Comparison of ENCODE assay signal across 18 cellular contexts in the genomic region with DNA sequence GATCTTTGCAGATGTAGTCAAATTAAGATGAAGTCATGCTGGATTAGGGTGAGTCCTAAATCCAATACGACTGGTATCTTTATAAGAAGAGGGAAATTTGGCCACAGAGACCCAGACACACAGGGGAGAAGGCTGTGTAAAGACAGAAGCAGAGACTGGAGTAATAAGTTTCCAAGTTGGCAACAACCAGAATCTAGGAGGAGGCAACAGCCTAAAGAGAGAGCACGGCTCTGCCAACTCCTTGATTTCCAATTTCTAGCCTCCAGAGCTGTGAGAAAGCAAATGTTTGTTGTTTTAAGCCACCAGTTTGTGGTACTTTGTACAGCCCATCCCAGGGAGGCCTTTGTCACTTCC.
DNase-seq lines count a peak whose midpoint lies in the region; ATAC-seq, FAIRE-seq and TF ChIP-seq lines count a peak whose summit lies in the region.
"Had no signal": no experiment of that assay in that cellular context is flagged by ENCODE, and none has a peak within 500 bp of the region (broad histone marks: within the 10 kb centered on the region; RNA-seq: fewer than 3 reads in every experiment).

No MANE protein-coding gene starts in this region.

- no peaks in the 10 kb centered on the region for H3K27me3 ChIP-seq in right atrium auricular region
- H3K27me3 ChIP-seq in astrocyte (ENCODE audit: insufficient read depth, low read length), result no peaks in the 10 kb centered on the region
- H3K27me3 ChIP-seq in psoas muscle (ENCODE audit: insufficient read depth in 3 of 3, low read length in 2 of 3), result no peaks in the 10 kb centered on the region

- H3K27me3 Mint-ChIP-seq in astrocyte (ENCODE audit: low read depth, unreplicated experiment) (no peaks in the 10 kb centered on the region), nephron progenitor cell (ENCODE audit: low read depth, poor library complexity) (no peaks in the 10 kb centered on the region)
- H3K27me3 Mint-ChIP-seq: CD8-positive, alpha-beta memory T cell had no signal

- no peak overlapping the region for H3K4me3 ChIP-seq in right atrium auricular region
- no peak overlapping the region for H3K4me3 ChIP-seq in astrocyte (ENCODE audit: insufficient read depth, low read depth, low read length)
- no peak overlapping the region for H3K4me3 ChIP-seq in psoas muscle
- H3K4me3 ChIP-seq: A549 had no signal

- intact Hi-C loops in left ventricle myocardium superior (cut with micrococcal nuclease) (no loop called here), psoas muscle (cut with DNase I) (no loop called here)

- H3K9me3 ChIP-seq in right atrium auricular region (no peaks in the 10 kb centered on the region), astrocyte (ENCODE audit: insufficient read depth, low read depth, low read length) (no peaks in the 10 kb centered on the region), psoas muscle (peaks cover 7% of the 10 kb centered on the region)

- H3K4me2 ChIP-seq in astrocyte (ENCODE audit: low read length), result peak overlapping the region; percentile 42
- H3K4me2 ChIP-seq: A549 had no signal

- FAIRE-seq in astrocyte (lab: Jason Lieb, UNC), result no peak
- FAIRE-seq: A549, GM12892, H1 had no signal

- no peak for TF ChIP-seq CTCF in right atrium auricular region (IDR thresholded peaks at IDR 0.05)
- no peak for TF ChIP-seq CTCF in astrocyte (IDR thresholded peaks at IDR 0.05; ENCODE audit: insufficient read depth, low read depth, low read length)
- TF ChIP-seq CTCF in nephron progenitor cell (IDR thresholded peaks at IDR 0.05), result no peak
- TF ChIP-seq CTCF in psoas muscle (IDR thresholded peaks at IDR 0.05), result no peak

- no peak overlapping the region for H3K4me3 Mint-ChIP-seq in astrocyte (ENCODE audit: unreplicated experiment)
- H3K4me3 Mint-ChIP-seq in nephron progenitor cell, result no peak overlapping the region
- H3K4me3 Mint-ChIP-seq: CD8-positive, alpha-beta memory T cell had no signal

- H3K4me1 ChIP-seq in right atrium auricular region (no peaks in the 10 kb centered on the region), astrocyte (ENCODE audit: insufficient read depth, low read length) (no peaks in the 10 kb centered on the region), psoas muscle (no peaks in the 10 kb centered on the region)

- H4K20me1 ChIP-seq in astrocyte (ENCODE audit: insufficient read depth, low read length), result no peaks in the 10 kb centered on the region

- ATAC-seq in left ventricle myocardium superior, result peak; percentile 71
- no peak for ATAC-seq in psoas muscle

- H3K4me1 Mint-ChIP-seq in astrocyte (ENCODE audit: low read depth, unreplicated experiment) (peaks cover 7% of the 10 kb centered on the region), nephron progenitor cell (peaks cover 5% of the 10 kb centered on the region)
- H3K4me1 Mint-ChIP-seq: CD8-positive, alpha-beta memory T cell had no signal

- H3K27ac Mint-ChIP-seq in astrocyte (ENCODE audit: unreplicated experiment), result no peak overlapping the region
- H3K27ac Mint-ChIP-seq in nephron progenitor cell, result no peak overlapping the region
- H3K27ac Mint-ChIP-seq: CD8-positive, alpha-beta memory T cell had no signal

- H3K27ac ChIP-seq in right atrium auricular region (no peak overlapping the region), astrocyte (ENCODE audit: low read depth, low read length) (no peak overlapping the region), psoas muscle (no peak overlapping the region)
- H3K27ac ChIP-seq: A549 had no signal

- DNase-seq in left ventricle myocardium superior, result no peak
- no peak for DNase-seq in right atrium auricular region (ENCODE audit: low spot score)
- DNase-seq in astrocyte (ENCODE audit: low read depth), result no peak
- DNase-seq in left kidney (ENCODE audit: low read depth, low spot score), result peak; percentile 18
- DNase-seq in activated CD8-positive, alpha-beta memory T cell treated with anti-CD3 and anti-CD28 coated beads, Interleukin-2, amount 50 U/mL, for 4 hours, result no peak
- no peak for DNase-seq in mucosa of gallbladder (ENCODE audit: low spot score)
- DNase-seq in nephron progenitor cell, result no peak
- no peak for DNase-seq in psoas muscle
- DNase-seq: C1 segment of cervical spinal cord; CD8-positive, alpha-beta memory T cell; Kasumi-1; NCI-H187; NCI-H2107; NCI-H524 treated with DMSO at 0.1 percent for 48 hours; SIG-M5 had no signal

- WGBS in psoas muscle, 3 donors, result 44 to 65% (median 47%) methylated on average over 2 of the region's 2 CpGs

- H3K9ac ChIP-seq in astrocyte (ENCODE audit: low read length), result no peak overlapping the region

- no peaks in the 10 kb centered on the region for H3K36me3 ChIP-seq in right atrium auricular region
- H3K36me3 ChIP-seq in astrocyte (ENCODE audit: insufficient read depth, low read length), result no peaks in the 10 kb centered on the region
- no peaks in the 10 kb centered on the region for H3K36me3 ChIP-seq in psoas muscle (ENCODE audit: insufficient read depth in 1 of 2, low read depth in 1 of 2)

- H3K79me2 ChIP-seq in astrocyte (ENCODE audit: insufficient read depth, low read length), result no peaks in the 10 kb centered on the region

- H2AFZ ChIP-seq in astrocyte (ENCODE audit: low read depth, low read length), result no peak overlapping the region

- peaks cover 6% of the 10 kb centered on the region for H3K36me3 Mint-ChIP-seq in astrocyte (ENCODE audit: low read depth, unreplicated experiment)
- peaks cover 43% of the 10 kb centered on the region for H3K36me3 Mint-ChIP-seq in nephron progenitor cell (ENCODE audit: low read depth)

- H3K9me3 Mint-ChIP-seq in astrocyte (ENCODE audit: unreplicated experiment), result peaks cover 22% of the 10 kb centered on the region
- peaks cover 43% of the 10 kb centered on the region for H3K9me3 Mint-ChIP-seq in nephron progenitor cell
